ENCODE assay signal across 12 cellular contexts in the genomic region with DNA sequence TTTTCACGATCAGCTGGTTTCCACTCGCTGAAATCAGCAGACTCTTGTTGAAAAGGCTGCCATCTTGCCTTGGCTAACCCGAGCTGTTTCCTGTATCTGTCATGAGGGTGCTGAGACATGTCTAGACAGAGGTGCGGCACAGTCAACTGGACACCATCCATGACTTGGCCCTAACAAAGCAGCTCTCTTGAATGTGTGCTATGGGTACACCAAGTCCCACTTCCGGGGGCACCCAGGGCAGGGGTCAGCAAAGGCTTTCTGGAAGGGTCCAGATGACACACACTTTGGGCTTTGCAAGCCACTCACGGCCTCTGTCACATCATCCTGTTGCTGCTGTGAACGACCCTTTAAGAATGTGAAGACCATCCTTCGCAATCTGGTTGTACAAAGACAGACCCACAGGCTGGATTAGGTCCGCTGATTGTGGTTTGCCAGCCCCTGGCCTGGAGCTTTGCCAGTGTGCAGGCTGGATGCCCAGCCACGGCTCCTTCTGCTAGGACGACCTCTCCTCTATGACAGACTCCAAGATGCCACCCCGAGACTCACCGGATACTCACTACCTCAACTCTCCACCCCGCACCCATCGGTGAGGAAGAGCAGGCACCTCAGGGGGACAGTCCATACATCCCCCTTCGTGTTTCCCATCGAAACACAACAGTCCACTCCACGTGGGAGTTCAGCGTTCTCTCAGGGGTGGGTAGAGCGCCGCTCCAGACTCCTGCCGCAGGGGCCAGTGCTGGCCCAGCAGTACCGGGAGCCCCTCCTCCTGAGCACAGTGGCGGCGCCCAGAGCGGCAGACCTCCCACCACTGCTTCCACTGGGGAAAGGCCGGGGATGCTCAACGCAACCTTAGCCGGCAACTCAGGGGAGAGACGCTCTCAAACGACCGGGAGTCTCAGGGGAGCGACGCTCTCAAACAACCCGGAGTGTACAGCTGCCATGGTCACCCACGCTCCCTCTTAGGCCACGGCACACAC.
DNase-seq lines count a peak whose midpoint lies in the region; ATAC-seq and TF ChIP-seq lines count a peak whose summit lies in the region.
"Had no signal": no experiment of that assay in that cellular context is flagged by ENCODE, and none has a peak within 500 bp of the region (broad histone marks: within the 10 kb centered on the region; RNA-seq: fewer than 3 reads in every experiment).

No MANE protein-coding gene starts in this region.

- CTCF ChIA-PET in MCF 10A (lab: Yijun Ruan, JAX), result interaction anchor here (0.6 to 1.5 kb wide), 2 partner anchors 13 to 33 kb away, joined by 3 to 8 read pairs; no protein-coding TSS in a partner anchor
- CTCF ChIA-PET in RWPE1 (lab: Yijun Ruan, JAX), result no interaction called here

- DNase-seq in MCF 10A (ENCODE audit: unreplicated experiment) (no peak), breast epithelium (ENCODE audit: low spot score in 2 of 2) (no peak), RWPE1 (ENCODE audit: low spot score) (no peak), glutamatergic neuron (peak; percentile 49), amniotic stem cell (lab: John Stamatoyannopoulos, UW) (no peak), A172 (ENCODE audit: low spot score) (no peak), NCI-H1092 treated with DMSO at 0.1 percent for 48 hours (lab: John Stamatoyannopoulos, UW) (no peak)
- DNase-seq in stimulated activated effector memory CD8-positive, alpha-beta T cell treated with anti-CD3 and anti-CD28 coated beads, Interleukin-12 subunit alpha, Interleukin-12 subunit beta, amount 100 ng/mL, for 72 hours (ENCODE audit: low spot score in 2 of 2), result no peak
- DNase-seq: CD8-positive, alpha-beta memory T cell; NCI-H446 treated with DMSO at 0.1 percent for 48 hours; Peyer's patch had no signal

- H3K9me3 Mint-ChIP-seq in MCF 10A (ENCODE audit: unreplicated experiment) (no peaks in the 10 kb centered on the region), glutamatergic neuron (ENCODE audit: unreplicated experiment) (peaks cover 36% of the 10 kb centered on the region)
- no peaks in the 10 kb centered on the region for H3K9me3 Mint-ChIP-seq in stimulated activated effector memory CD8-positive, alpha-beta T cell treated with anti-CD3 and anti-CD28 coated beads, Interleukin-12 subunit alpha, Interleukin-12 subunit beta, amount 100 ng/mL, for 72 hours
- H3K9me3 Mint-ChIP-seq: CD8-positive, alpha-beta memory T cell had no signal

- H3K36me3 Mint-ChIP-seq in MCF 10A (ENCODE audit: insufficient read depth, unreplicated experiment), result peaks cover 54% of the 10 kb centered on the region
- H3K36me3 Mint-ChIP-seq in glutamatergic neuron (ENCODE audit: unreplicated experiment), result no peaks in the 10 kb centered on the region
- peaks cover 47% of the 10 kb centered on the region for H3K36me3 Mint-ChIP-seq in stimulated activated effector memory CD8-positive, alpha-beta T cell treated with anti-CD3 and anti-CD28 coated beads, Interleukin-12 subunit alpha, Interleukin-12 subunit beta, amount 100 ng/mL, for 72 hours

- POLR2A ChIA-PET in MCF 10A (lab: Yijun Ruan, JAX), result interaction anchor here (0.8 to 1.5 kb wide), 3 partner anchors 12 to 46 kb away, joined by 3 to 7 read pairs (median 3); no protein-coding TSS in a partner anchor
- POLR2A ChIA-PET in RWPE1 (lab: Yijun Ruan, JAX; ENCODE audit: low non-redundant PET), result no interaction called here

- H3K27ac Mint-ChIP-seq in MCF 10A (ENCODE audit: low read depth, unreplicated experiment) (peak overlapping the region; percentile 19), glutamatergic neuron (ENCODE audit: unreplicated experiment) (peak overlapping the region; percentile 93)
- peak overlapping the region; percentile 82 for H3K27ac Mint-ChIP-seq in stimulated activated effector memory CD8-positive, alpha-beta T cell treated with anti-CD3 and anti-CD28 coated beads, Interleukin-12 subunit alpha, Interleukin-12 subunit beta, amount 100 ng/mL, for 72 hours

- no peak for ATAC-seq in stimulated activated effector memory CD8-positive, alpha-beta T cell treated with anti-CD3 and anti-CD28 coated beads, Interleukin-12 subunit alpha, Interleukin-12 subunit beta, amount 100 ng/mL, for 72 hours
- ATAC-seq: sciatic nerve had no signal

- no peak overlapping the region for H3K27ac ChIP-seq in breast epithelium
- peak overlapping the region; percentile 83 for H3K27ac ChIP-seq in RWPE1
- H3K27ac ChIP-seq: Peyer's patch had no signal

- no peaks in the 10 kb centered on the region for H3K27me3 ChIP-seq in breast epithelium
- H3K27me3 ChIP-seq: Peyer's patch had no signal

- no peaks in the 10 kb centered on the region for H3K9me3 ChIP-seq in breast epithelium
- H3K9me3 ChIP-seq: Peyer's patch had no signal

- no peak overlapping the region for H3K4me3 ChIP-seq in breast epithelium
- H3K4me3 ChIP-seq: Peyer's patch had no signal

- intact Hi-C loops in MCF 10A (cut with micrococcal nuclease), result no loop called here
- intact Hi-C loops in breast epithelium (cut with DNase I; ENCODE audit: low total_unique reads), result no loop called here

- H3K36me3 ChIP-seq in breast epithelium, result no peaks in the 10 kb centered on the region

- BruUV-seq in MCF 10A (replicated peaks; lab: Mats Ljungman, UMichigan), result no TSS peak

- no peak for TF ChIP-seq POLR2A in breast epithelium (IDR thresholded peaks at IDR 0.05)

- H3K27me3 Mint-ChIP-seq in MCF 10A (ENCODE audit: insufficient read depth, unreplicated experiment) (no peaks in the 10 kb centered on the region), glutamatergic neuron (ENCODE audit: unreplicated experiment) (peaks cover 29% of the 10 kb centered on the region)
- H3K27me3 Mint-ChIP-seq: CD8-positive, alpha-beta memory T cell had no signal

- peaks cover 0 to 7% of the 10 kb centered on the region in 2 donors for H3K4me1 ChIP-seq in breast epithelium

- TF ChIP-seq CTCF in MCF 10A (IDR thresholded peaks at IDR 0.05; ENCODE audit: unreplicated experiment), result no peak
- TF ChIP-seq CTCF in breast epithelium (IDR thresholded peaks at IDR 0.05), result no peak
- TF ChIP-seq CTCF in RWPE1 (conservative IDR thresholded peaks at IDR 0.05; ENCODE audit: low read depth), result no peak
- TF ChIP-seq CTCF in glutamatergic neuron (IDR thresholded peaks at IDR 0.05; ENCODE audit: partially characterized antibody, unreplicated experiment), result no peak

- no peak overlapping the region for H3K4me3 Mint-ChIP-seq in MCF 10A (ENCODE audit: unreplicated experiment)
- peak overlapping the region; percentile 67 for H3K4me3 Mint-ChIP-seq in glutamatergic neuron (ENCODE audit: unreplicated experiment)
- H3K4me3 Mint-ChIP-seq in stimulated activated effector memory CD8-positive, alpha-beta T cell treated with anti-CD3 and anti-CD28 coated beads, Interleukin-12 subunit alpha, Interleukin-12 subunit beta, amount 100 ng/mL, for 72 hours, result no peak overlapping the region

- H3K4me1 Mint-ChIP-seq in MCF 10A (ENCODE audit: insufficient read depth, unreplicated experiment) (peaks cover 39% of the 10 kb centered on the region), glutamatergic neuron (ENCODE audit: low read depth, unreplicated experiment) (peaks cover 69% of the 10 kb centered on the region)
- H3K4me1 Mint-ChIP-seq in stimulated activated effector memory CD8-positive, alpha-beta T cell treated with anti-CD3 and anti-CD28 coated beads, Interleukin-12 subunit alpha, Interleukin-12 subunit beta, amount 100 ng/mL, for 72 hours, result peaks cover 95% of the 10 kb centered on the region

Comparison
In these comparisons a context has a peak if more than half of its experiments do, and no peak if none do; other contexts are left out.
1. H3K27ac Mint-ChIP-seq: peak in every context shown above with its lines; median percentile 93 in glutamatergic neuron; 82 in stimulated activated effector memory CD8-positive, alpha-beta T cell treated with anti-CD3 and anti-CD28 coated beads, Interleukin-12 subunit alpha, Interleukin-12 subunit beta, amount 100 ng/mL, for 72 hours; 19 in MCF 10A.